16 cellular contexts compared by ENCODE assay signal in the genomic region with DNA sequence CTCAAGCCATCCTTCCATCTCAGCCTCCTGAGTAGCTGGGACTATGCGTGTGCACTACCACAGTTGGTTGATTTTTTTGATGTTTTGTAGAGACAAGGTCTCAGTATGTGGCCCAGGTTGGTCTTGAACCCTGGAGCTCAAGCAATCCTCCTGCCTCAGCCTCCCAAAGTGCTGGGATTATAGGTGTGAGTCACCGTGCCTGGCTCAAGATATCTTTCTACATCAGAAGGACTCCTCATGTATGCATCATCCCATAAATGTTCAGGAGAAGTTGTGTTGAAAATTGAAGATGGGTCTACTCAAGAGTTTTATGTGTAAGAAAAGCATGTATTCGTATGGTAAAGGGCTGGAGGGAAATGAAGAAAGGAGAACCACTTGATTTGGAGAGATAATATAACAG.
"Had no signal": no experiment of that assay in that cellular context is flagged by ENCODE, and none has a peak within 500 bp of the region (broad histone marks: within the 10 kb centered on the region; RNA-seq: fewer than 3 reads in every experiment).

No MANE protein-coding gene starts in this region.

- H3K36me3 ChIP-seq: gastrocnemius medialis, heart left ventricle, left ventricle myocardium inferior had no signal

- ATAC-seq: activated CD8-positive, alpha-beta T cell treated with anti-CD3 and anti-CD28 coated beads for 36 hours; gastrocnemius medialis; heart left ventricle had no signal

- H3K27ac ChIP-seq: gastrocnemius medialis, left ventricle myocardium inferior, testis had no signal

- H3K4me1 ChIP-seq: gastrocnemius medialis, testis had no signal

- H3K4me3 Mint-ChIP-seq: activated CD4-positive, alpha-beta T cell treated with anti-CD3 and anti-CD28 coated beads, Interleukin-2, amount 10 ng/mL, durations not matched to agents 24 days and 14 days; activated CD8-positive, alpha-beta T cell treated with anti-CD3 and anti-CD28 coated beads for 36 hours; activated naive CD8-positive, alpha-beta T cell treated with anti-CD3 and anti-CD28 coated beads, Interleukin-2, amount 10 ng/mL, durations not matched to agents 7 days and 5 days; brain; nephron progenitor cell; T-helper 2 cell treated with Interferon-gamma antibody and Interleukin-4, amounts not matched to agents 5 μg/mL and 100 μg/mL, for 36 hours had no signal

- H3K36me3 Mint-ChIP-seq: activated naive CD8-positive, alpha-beta T cell treated with anti-CD3 and anti-CD28 coated beads, Interleukin-2, amount 10 ng/mL, durations not matched to agents 7 days and 5 days; brain had no signal

- DNase-seq: activated CD4-positive, alpha-beta T cell treated with anti-CD3 and anti-CD28 coated beads, Interleukin-2, amount 10 ng/mL, durations not matched to agents 24 days and 14 days; activated CD8-positive, alpha-beta T cell treated with anti-CD3 and anti-CD28 coated beads for 36 hours; activated naive CD4-positive, alpha-beta T cell treated with Interleukin-2 at 50 U/mL for 16 hours; activated naive CD8-positive, alpha-beta T cell treated with anti-CD3 and anti-CD28 coated beads, Interleukin-2, amount 10 ng/mL, durations not matched to agents 7 days and 5 days; activated T-cell treated with anti-CD3 and anti-CD28 coated beads, Interleukin-2, amount 50 U/mL, for 1 hour; caudate nucleus; gastrocnemius medialis; heart left ventricle; left ventricle myocardium inferior; mammary epithelial cell; midbrain; nephron progenitor cell; testis had no signal

- H3K27me3 Mint-ChIP-seq: brain had no signal

- H3K9me3 ChIP-seq: gastrocnemius medialis, heart left ventricle, left ventricle myocardium inferior, testis had no signal

- H3K9me3 Mint-ChIP-seq: activated CD4-positive, alpha-beta T cell treated with anti-CD3 and anti-CD28 coated beads, Interleukin-2, amount 10 ng/mL, durations not matched to agents 24 days and 14 days; activated CD8-positive, alpha-beta T cell treated with anti-CD3 and anti-CD28 coated beads for 36 hours; activated naive CD8-positive, alpha-beta T cell treated with anti-CD3 and anti-CD28 coated beads, Interleukin-2, amount 10 ng/mL, durations not matched to agents 7 days and 5 days; activated T-helper 2 cell treated with anti-CD3 and anti-CD28 coated beads, Interferon-gamma antibody, Interleukin-2, Interleukin-4, amounts not matched to agents 10 μg/mL and 5 μg/mL and 100 μg/mL, durations not matched to agents 14 hours and 24 hours and 36 hours; nephron progenitor cell; T-helper 2 cell treated with Interferon-gamma antibody and Interleukin-4, amounts not matched to agents 5 μg/mL and 100 μg/mL, for 36 hours had no signal

- H3K27me3 ChIP-seq: gastrocnemius medialis, testis had no signal

- H3K4me3 ChIP-seq: gastrocnemius medialis, heart left ventricle, left ventricle myocardium inferior, testis had no signal

- H3K27ac Mint-ChIP-seq: activated CD4-positive, alpha-beta T cell treated with anti-CD3 and anti-CD28 coated beads, Interleukin-2, amount 10 ng/mL, durations not matched to agents 24 days and 14 days; activated CD8-positive, alpha-beta T cell treated with anti-CD3 and anti-CD28 coated beads for 36 hours; activated naive CD8-positive, alpha-beta T cell treated with anti-CD3 and anti-CD28 coated beads, Interleukin-2, amount 10 ng/mL, durations not matched to agents 7 days and 5 days; activated T-helper 2 cell treated with anti-CD3 and anti-CD28 coated beads, Interferon-gamma antibody, Interleukin-2, Interleukin-4, amounts not matched to agents 10 μg/mL and 5 μg/mL and 100 μg/mL, durations not matched to agents 14 hours and 24 hours and 36 hours; brain; nephron progenitor cell; T-helper 2 cell treated with Interferon-gamma antibody and Interleukin-4, amounts not matched to agents 5 μg/mL and 100 μg/mL, for 36 hours had no signal
